In genomic region chr19:54756199-54757110, GRCh38 we compare ENCODE assay signal across 6 cellular contexts. TPM values are rescaled to one million over a fixed set of nuclear protein-coding genes. Genes with fewer than 3 reads are reported as not detected.
"Had no signal": no experiment of that assay in that cellular context is flagged by ENCODE, and none has a peak within 500 bp of the region (broad histone marks: within the 10 kb centered on the region; RNA-seq: fewer than 3 reads in every experiment).

No MANE protein-coding gene starts in this region.

RNA-seq across cellular contexts. Expression of gene KIR2DL1, which starts 13.1 kb away (rescaled TPM):
- total RNA-seq: HepG2, HT-29, HT1080, IMR-90, K562 had no signal
- polyA plus RNA-seq: HepG2, IMR-90, K562 had no signal

RNA-seq across cellular contexts. Expression of gene KIR2DL3, which starts 18.1 kb away (rescaled TPM):
- total RNA-seq: HepG2, HT-29, HT1080, IMR-90, K562 had no signal
- polyA plus RNA-seq: HepG2, IMR-90, K562 had no signal

RNA-seq across cellular contexts. Expression of gene KIR3DL3, which starts 32.2 kb away (rescaled TPM):
- total RNA-seq: HepG2, HT-29, HT1080, IMR-90, K562 had no signal
- polyA plus RNA-seq: HepG2, IgD-negative memory B cell, IMR-90 had no signal

RNA-seq across cellular contexts. Expression of gene KIR2DL4, which starts 47.0 kb away (rescaled TPM):
- total RNA-seq: HepG2, HT-29, HT1080, IMR-90, K562 had no signal
- polyA plus RNA-seq: HepG2, IgD-negative memory B cell, IMR-90, K562 had no signal

RNA-seq across cellular contexts. Expression of gene KIR3DL1, which starts 59.8 kb away (rescaled TPM):
- total RNA-seq: HepG2, HT-29, HT1080, IMR-90, K562 had no signal
- polyA plus RNA-seq: HepG2, IMR-90, K562 had no signal
